Comparison of ENCODE assay signal across 8 cellular contexts in genomic region chr9:33446507-33447403, GRCh38. TPM values are rescaled to one million over a fixed set of nuclear protein-coding genes. Genes with fewer than 3 reads are reported as not detected.
DNase-seq lines count a peak whose midpoint lies in the region; ATAC-seq and TF ChIP-seq lines count a peak whose summit lies in the region.

No MANE protein-coding gene starts in this region.

- peak overlapping the region; percentile 93 for H3K27ac ChIP-seq in DND-41 (ENCODE audit: low read length)
- H3K27ac ChIP-seq in HUES64 (ENCODE audit: low read depth, low read length) = no peak overlapping the region
- H3K27ac ChIP-seq in lung (ENCODE audit: low read depth in 1 of 2, low read length in 1 of 2) = peak overlapping the region in 1 of 2 donors; percentile 85

- H3K79me2 ChIP-seq in DND-41 (ENCODE audit: insufficient read depth, low read length) = no peaks in the 10 kb centered on the region

- H3K4me2 ChIP-seq in DND-41 (ENCODE audit: insufficient read depth, low read length) = peak overlapping the region; percentile 74

- H4K20me1 ChIP-seq in DND-41 (ENCODE audit: insufficient read depth, low read length) = no peaks in the 10 kb centered on the region; the same call in 1 of the 2 replicates

- H3K9me3 ChIP-seq in DND-41 (ENCODE audit: insufficient read depth, low read length, severe bottlenecking) = no peaks in the 10 kb centered on the region
- no peaks in the 10 kb centered on the region for H3K9me3 ChIP-seq in HUES64 (ENCODE audit: insufficient read depth, low read depth, low read length)
- H3K9me3 ChIP-seq in lung (ENCODE audit: control insufficient read depth in 2 of 2, insufficient read depth in 1 of 2, low read length in 1 of 2) = no peaks in the 10 kb centered on the region

- H3K4me3 ChIP-seq in DND-41 (ENCODE audit: low read depth in 1 of 2, low read length in 2 of 2) (peak overlapping the region; percentile 17 to 52; a peak in 3 of 4 replicates), HUES64 (ENCODE audit: low read length) (peak overlapping the region; percentile 51), lung (peak overlapping the region; percentile 17)

- TF ChIP-seq CTCF in DND-41 (IDR thresholded peaks at IDR 0.05; ENCODE audit: borderline replicate concordance, extremely low read depth, low read length, poor library complexity, severe bottlenecking) (no peak), lung (IDR thresholded peaks at IDR 0.05; ENCODE audit: control extremely low read depth, extremely low read depth) (no peak)

- H3K36me3 ChIP-seq in DND-41 (ENCODE audit: insufficient read depth, low read length) (no peaks in the 10 kb centered on the region), HUES64 (ENCODE audit: insufficient read depth, low read length) (no peaks in the 10 kb centered on the region), lung (ENCODE audit: control insufficient read depth in 2 of 2, insufficient read depth in 2 of 2, low read length in 2 of 2) (peaks cover 0 to 19% of the 10 kb centered on the region in 2 donors)

- 30% methylated on average over 20 of the region's 21 CpGs for WGBS in HUES64
- WGBS in lung, 2 donors = 21 to 23% methylated on average over 21 of the region's 21 CpGs

- peak overlapping the region; percentile 65 for H2AFZ ChIP-seq in DND-41 (ENCODE audit: low read depth, low read length)

- no peaks in the 10 kb centered on the region for H3K27me3 ChIP-seq in DND-41 (ENCODE audit: insufficient read depth, low read length, poor library complexity)
- H3K27me3 ChIP-seq in HUES64 (ENCODE audit: insufficient read depth, low read length) = peaks cover 23% of the 10 kb centered on the region
- no peaks in the 10 kb centered on the region for H3K27me3 ChIP-seq in lung (ENCODE audit: control insufficient read depth, insufficient read depth)

- H3K4me1 ChIP-seq in DND-41 (ENCODE audit: insufficient read depth, low read length) = peaks cover 43% of the 10 kb centered on the region
- H3K4me1 ChIP-seq in HUES64 (ENCODE audit: insufficient read depth, low read length) = peaks cover 9% of the 10 kb centered on the region; the same call in 1 of the 2 replicates
- H3K4me1 ChIP-seq in lung (ENCODE audit: control insufficient read depth in 2 of 2, insufficient read depth in 2 of 2, low read length in 2 of 2) = peaks cover 0 to 4% of the 10 kb centered on the region in 2 donors

- ATAC-seq in DND-41 (ENCODE audit: insufficient read depth, low read depth) (peak; percentile 66), GM21526 (IDR thresholded peaks at IDR 0.05; ENCODE audit: low FRiP score, unreplicated experiment) (peak; percentile 77), lung (ENCODE audit: insufficient read depth, low FRiP score) (peak; percentile 76)

- H3K9ac ChIP-seq in DND-41 (ENCODE audit: low read depth, low read length) = peak overlapping the region; percentile 61
- H3K9ac ChIP-seq in HUES64 (ENCODE audit: low read depth, low read length) = no peak overlapping the region

- DNase-seq in DND-41 = peak; percentile 76
- peak; percentile 63 for DNase-seq in UCSD-AML1 (lab: John Stamatoyannopoulos, UW; ENCODE audit: unreplicated experiment)
- peak; percentile 32 for DNase-seq in cerebellum (ENCODE audit: low spot score)
- peak; percentile 74 for DNase-seq in lung (ENCODE audit: low spot score)
- DNase-seq in stimulated activated CD8-positive, alpha-beta memory T cell treated with anti-CD3 and anti-CD28 coated beads, Interleukin-15, amount 100 ng/mL, for 48 hours (ENCODE audit: low read depth in 2 of 2) = peak; percentile 59 to 60
- DNase-seq in NK-92 treated with Interleukin-12 subunit alpha and Interleukin-12 subunit beta, amount 100 ng/mL, for 24 hours (lab: John Stamatoyannopoulos, UW) = no peak

RNA-seq across cellular contexts. Expression of gene AQP3, which starts 0.6 kb away (rescaled TPM):
- 1.9 TPM for polyA plus RNA-seq in HUES64 (2013, experiment 1 of 2)
- 1.7 TPM for polyA plus RNA-seq in HUES64 (2013, experiment 2 of 2)
- 1.1 TPM for total RNA-seq in cerebellum
- total RNA-seq in lung = 100 to 1,000 TPM in 1 of 2 donors, 10 to 100 TPM in 1; 43.9 to 181 TPM
- polyA plus RNA-seq in lung = 100 to 1,000 TPM; 137 to 218 TPM

RNA-seq across cellular contexts. Expression of gene NOL6, which starts 27.0 kb away (rescaled TPM):
- polyA plus RNA-seq in HUES64 (2013, experiment 1 of 2) = 30.8 TPM
- 24.1 TPM for polyA plus RNA-seq in HUES64 (2013, experiment 2 of 2)
- total RNA-seq in cerebellum (12.2 TPM), lung (10 to 100 TPM; 14.4 to 42.5 TPM)
- 10 to 100 TPM; 31.5 to 32.6 TPM for polyA plus RNA-seq in lung

RNA-seq across cellular contexts. Expression of gene AQP7, which starts 44.4 kb away (rescaled TPM):
- not detected for polyA plus RNA-seq in HUES64 (2013, experiment 1 of 2)
- not detected for polyA plus RNA-seq in HUES64 (2013, experiment 2 of 2)
- total RNA-seq in cerebellum (0.54 TPM), lung (1 to 10 TPM in 1 of 2 donors, under 1 TPM in 1; 0.74 to 3.9 TPM)
- polyA plus RNA-seq in lung = 1 to 10 TPM in 1 of 2 donors, under 1 TPM in 1; 0.80 to 2.2 TPM

Comparison
In these comparisons a context has a peak if more than half of its experiments do, and no peak if none do; other contexts are left out.
1. RNA of gene AQP3, which starts 0.6 kb away (total RNA-seq): 43.9 to 181 TPM in lung; 1.1 TPM in cerebellum (single experiment); every median in the first group is over 10 times any median in the second.
2. Peak in every context shown above with its lines, with median percentiles within 50 percentile points of each other: ATAC-seq and H3K4me3 ChIP-seq.